Comparison of ENCODE assay signal across 29 cellular contexts in genomic region chr5:160293386-160293785, GRCh38. TPM values are rescaled to one million over a fixed set of nuclear protein-coding genes. Genes with fewer than 3 reads are reported as not detected.
DNase-seq lines count a peak whose midpoint lies in the region; ATAC-seq and TF ChIP-seq lines count a peak whose summit lies in the region.
"Had no signal": no experiment of that assay in that cellular context is flagged by ENCODE, and none has a peak within 500 bp of the region (broad histone marks: within the 10 kb centered on the region; RNA-seq: fewer than 3 reads in every experiment).

No MANE protein-coding gene starts in this region.

- no peak overlapping the region for H3K4me2 ChIP-seq in H9 (ENCODE audit: insufficient read depth, insufficient read length, low read length)
- no peak overlapping the region for H3K4me2 ChIP-seq in neuronal stem cell (ENCODE audit: insufficient read depth, low read length, poor library complexity, severe bottlenecking)
- H3K4me2 ChIP-seq: KMS-11, PC-9, SK-N-SH had no signal

- no peaks in the 10 kb centered on the region for H3K27me3 ChIP-seq in H9 (ENCODE audit: insufficient read depth, low read length)
- H3K27me3 ChIP-seq in neuronal stem cell (ENCODE audit: control insufficient read depth in 3 of 3, insufficient read depth in 3 of 3, low read depth in 1 of 3, low read length in 3 of 3) = no peaks in the 10 kb centered on the region
- no peaks in the 10 kb centered on the region for H3K27me3 ChIP-seq in right cardiac atrium (ENCODE audit: control insufficient read depth, insufficient read depth)
- H3K27me3 ChIP-seq: gastroesophageal sphincter, pancreas, testis had no signal

- H3K4me3 ChIP-seq in neuronal stem cell (ENCODE audit: low read length in 2 of 2) (peak overlapping the region in 1 of 2 donors; percentile 6), right cardiac atrium (ENCODE audit: low read length) (no peak overlapping the region)
- H3K4me3 ChIP-seq: gastroesophageal sphincter, pancreas, PC-9, testis had no signal

- ATAC-seq in WTC11 = no peak
- ATAC-seq in GM19452 (IDR thresholded peaks at IDR 0.05; ENCODE audit: unreplicated experiment) = no peak
- ATAC-seq in right cardiac atrium = no peak
- no peak for ATAC-seq in GM18870 (IDR thresholded peaks at IDR 0.05; ENCODE audit: unreplicated experiment)
- ATAC-seq: gastroesophageal sphincter, pancreas had no signal

- no peaks in the 10 kb centered on the region for H3K9me3 Mint-ChIP-seq in H9
- no peaks in the 10 kb centered on the region for H3K9me3 Mint-ChIP-seq in WTC11
- H3K9me3 Mint-ChIP-seq in immature natural killer cell = no peaks in the 10 kb centered on the region
- H3K9me3 Mint-ChIP-seq: activated CD4-positive, alpha-beta memory T cell treated with anti-CD3 and anti-CD28 coated beads for 36 hours; activated naive CD4-positive, alpha-beta T cell treated with anti-CD3 and anti-CD28 coated beads for 36 hours; CD4-positive, alpha-beta memory T cell had no signal

- no peak overlapping the region for H3T11ph ChIP-seq in H9 (ENCODE audit: low read length)

- H3K14ac ChIP-seq in H9 (ENCODE audit: insufficient read depth, low read length) (peak overlapping the region; percentile 4; the same call in 1 of the 2 replicates), neuronal stem cell (ENCODE audit: low read length) (no peak overlapping the region)

- H2BK15ac ChIP-seq in H9 (ENCODE audit: low read depth, low read length) (peak overlapping the region; percentile 13; the same call in 1 of the 2 replicates), neuronal stem cell (ENCODE audit: low read length) (peak overlapping the region; percentile 28)

- peaks cover 0 to 10% (median 3%) of the 10 kb centered on the region in 3 experiments; a peak in 5 of 7 replicates for H3K36me3 Mint-ChIP-seq in H9 (ENCODE audit: insufficient read depth in 1 of 3, low read depth in 3 of 3)
- H3K36me3 Mint-ChIP-seq in WTC11 = 0 out of 2 replicates have a peak, but pooled peaks cover under 1% of the 10 kb centered on the region
- H3K36me3 Mint-ChIP-seq in immature natural killer cell = no peaks in the 10 kb centered on the region
- H3K36me3 Mint-ChIP-seq: activated CD4-positive, alpha-beta memory T cell treated with anti-CD3 and anti-CD28 coated beads for 36 hours; CD4-positive, alpha-beta memory T cell; naive B cell had no signal

- peak overlapping the region; percentile 52 for H2BK120ac ChIP-seq in H9 (ENCODE audit: low read depth, low read length, poor library complexity, severe bottlenecking)
- H2BK120ac ChIP-seq in neuronal stem cell (ENCODE audit: low read depth, low read length) = no peak overlapping the region

- H3K27ac ChIP-seq in H9 (ENCODE audit: insufficient read length, low read depth, low read length) (no peak overlapping the region), neuronal stem cell (replicated peaks; ENCODE audit: low read length) (no peak overlapping the region), right cardiac atrium (ENCODE audit: low read length) (no peak overlapping the region)
- H3K27ac ChIP-seq: gastroesophageal sphincter, KMS-11, pancreas, PC-9, testis had no signal

- peak overlapping the region; percentile 85 to 97 (median 97); a peak in 5 of 7 replicates for H3K27ac Mint-ChIP-seq in H9
- H3K27ac Mint-ChIP-seq in WTC11 = peak overlapping the region; percentile 94
- H3K27ac Mint-ChIP-seq in immature natural killer cell = peak overlapping the region; percentile 86 to 97 (median 96)
- H3K27ac Mint-ChIP-seq: activated CD4-positive, alpha-beta memory T cell treated with anti-CD3 and anti-CD28 coated beads for 36 hours; activated naive CD4-positive, alpha-beta T cell treated with anti-CD3 and anti-CD28 coated beads for 36 hours; B cell; CD4-positive, alpha-beta memory T cell; naive B cell had no signal

- TF ChIP-seq CTCF in H9 (conservative IDR thresholded peaks at IDR 0.05) = no peak
- TF ChIP-seq CTCF in WTC11 (IDR thresholded peaks at IDR 0.05) = no peak

- H3K4me1 ChIP-seq in H9 (ENCODE audit: insufficient read depth, low read length) (no peaks in the 10 kb centered on the region; the same call in 1 of the 2 replicates), neuronal stem cell (ENCODE audit: control insufficient read depth in 2 of 2, insufficient read depth in 1 of 2, low read depth in 1 of 2, low read length in 2 of 2) (peaks cover 15 to 20% of the 10 kb centered on the region in 2 donors), right cardiac atrium (ENCODE audit: control insufficient read depth, insufficient read depth, low read length) (peaks cover 6% of the 10 kb centered on the region)

- peak overlapping the region; percentile 81 for H2AK5ac ChIP-seq in H9 (ENCODE audit: insufficient read length, low read length)
- peak overlapping the region; percentile 49 for H2AK5ac ChIP-seq in neuronal stem cell (ENCODE audit: low read depth, low read length)

- intact Hi-C loops in right cardiac atrium (cut with DNase I) = no loop called here

- H2BK5ac ChIP-seq in H9 (ENCODE audit: insufficient read length, low read length) = no peak overlapping the region
- no peak overlapping the region for H2BK5ac ChIP-seq in neuronal stem cell (ENCODE audit: low read length)

- H3K23ac ChIP-seq in H9 (ENCODE audit: insufficient read length, low read depth, low read length) (no peak overlapping the region), neuronal stem cell (ENCODE audit: low read depth, low read length, poor library complexity) (peak overlapping the region; percentile 70)

- H4K20me1 ChIP-seq in H9 (ENCODE audit: control insufficient read depth, insufficient read depth, insufficient read length) = no peaks in the 10 kb centered on the region

- POLR2A ChIA-PET in WTC11 (lab: Charles Lee) = interaction anchor here (1.9 kb wide), 1 partner anchor 19 kb away, joined by 7 read pairs; the partner anchor contains the start of gene CCNJL

- H4K5ac ChIP-seq in H9 (ENCODE audit: insufficient read length, low read depth, low read length) = peak overlapping the region; percentile 45

- CTCF ChIA-PET in WTC11 (lab: Charles Lee) = no interaction called here

- no peak overlapping the region for H2BK20ac ChIP-seq in H9 (ENCODE audit: low read depth, low read length, poor library complexity, severe bottlenecking)

- H2BK12ac ChIP-seq in H9 (ENCODE audit: insufficient read length, low read depth, low read length) (no peak overlapping the region), neuronal stem cell (ENCODE audit: low read length) (no peak overlapping the region)

- H4K8ac ChIP-seq in H9 (replicated peaks; ENCODE audit: insufficient read length, low read depth, low read length) (no peak overlapping the region), neuronal stem cell (ENCODE audit: low read depth, low read length) (no peak overlapping the region)

- H3K79me2 ChIP-seq in H9 (ENCODE audit: insufficient read depth, low read length) = peaks cover 9% of the 10 kb centered on the region; the same call in 1 of the 2 replicates

- H3K9me3 ChIP-seq in H9 (ENCODE audit: control insufficient read depth, low read depth, low read length) (no peaks in the 10 kb centered on the region), neuronal stem cell (replicated peaks in 1 of 2; ENCODE audit: control insufficient read depth in 2 of 2, insufficient read depth in 1 of 2, low read depth in 1 of 2, low read length in 2 of 2) (no peaks in the 10 kb centered on the region), right cardiac atrium (ENCODE audit: control insufficient read depth, low read length) (no peaks in the 10 kb centered on the region)
- H3K9me3 ChIP-seq: gastroesophageal sphincter, pancreas, SK-N-SH, testis had no signal

- H3K4me3 Mint-ChIP-seq in H9 (peak overlapping the region in 1 of 2 experiments; percentile 53; a peak in 1 of 5 replicates), WTC11 (no peak overlapping the region), immature natural killer cell (peak overlapping the region; percentile 66 to 85 (median 78))
- H3K4me3 Mint-ChIP-seq: activated CD4-positive, alpha-beta memory T cell treated with anti-CD3 and anti-CD28 coated beads for 36 hours; activated naive CD4-positive, alpha-beta T cell treated with anti-CD3 and anti-CD28 coated beads for 36 hours; B cell; CD4-positive, alpha-beta memory T cell; naive B cell had no signal

- H3K56ac ChIP-seq in H9 (ENCODE audit: insufficient read length, low read depth, low read length) = no peak overlapping the region

- H4K91ac ChIP-seq in H9 (ENCODE audit: insufficient read length, low read depth, low read length) = no peak overlapping the region
- peak overlapping the region; percentile 79 for H4K91ac ChIP-seq in neuronal stem cell (ENCODE audit: low read depth, low read length, poor library complexity)

- H3K4me1 Mint-ChIP-seq in H9 = peaks cover 45 to 50% of the 10 kb centered on the region in 2 experiments
- peaks cover 64% of the 10 kb centered on the region for H3K4me1 Mint-ChIP-seq in WTC11
- H3K4me1 Mint-ChIP-seq in immature natural killer cell = peaks cover 89 to 98% of the 10 kb centered on the region in 2 donors
- H3K4me1 Mint-ChIP-seq: B cell; CD4-positive, alpha-beta memory T cell; naive B cell had no signal

- H3K18ac ChIP-seq in H9 (ENCODE audit: insufficient read length, low read depth, low read length) (peak overlapping the region; percentile 78), neuronal stem cell (ENCODE audit: low read length) (peak overlapping the region; percentile 45)

- WGBS in H9 (ENCODE audit: extremely low coverage, insufficient read length, low lambda C conversion rate) = no CpG with 5 or more reads among the region's 10 CpGs
- no CpG with 5 or more reads among the region's 10 CpGs for WGBS in neuronal stem cell (ENCODE audit: extremely low coverage in 2 of 2, insufficient read length in 2 of 2, insufficient replicate concordance in 1 of 2), 2 donors
- 95% methylated on average over 10 of the region's 10 CpGs for WGBS in right cardiac atrium

- H3K79me1 ChIP-seq in H9 (ENCODE audit: insufficient read depth, low read depth, low read length, poor library complexity, severe bottlenecking) (no peaks in the 10 kb centered on the region), neuronal stem cell (ENCODE audit: low read depth, low read length) (peaks cover 5% of the 10 kb centered on the region)

- H3K23me2 ChIP-seq in H9 (ENCODE audit: insufficient read length, low read depth, low read length, poor library complexity, severe bottlenecking) = no peaks in the 10 kb centered on the region

- peaks cover 6 to 26% of the 10 kb centered on the region in 2 donors for H3K36me3 ChIP-seq in neuronal stem cell (replicated peaks in 1 of 2; ENCODE audit: control insufficient read depth in 2 of 2, insufficient read depth in 2 of 2, low read length in 2 of 2)
- H3K36me3 ChIP-seq: gastroesophageal sphincter, pancreas had no signal

- H3K9ac ChIP-seq in H9 (ENCODE audit: extremely low read depth, insufficient read length, low read length) (no peak overlapping the region), neuronal stem cell (ENCODE audit: low read depth, low read length, poor library complexity) (no peak overlapping the region)
- H3K9ac ChIP-seq: KMS-11, SK-N-SH had no signal

- no peak overlapping the region for H3K4ac ChIP-seq in H9 (ENCODE audit: low read depth, low read length)
- no peak overlapping the region for H3K4ac ChIP-seq in neuronal stem cell (ENCODE audit: low read length)

- DNase-seq in H9 (no peak), WTC11 (ENCODE audit: low spot score) (no peak), immature natural killer cell (no peak), neuronal stem cell (ENCODE audit: low spot score) (no peak), right cardiac atrium (no peak), DMS79 (lab: John Stamatoyannopoulos, UW) (no peak)
- DNase-seq: activated CD4-positive, alpha-beta memory T cell treated with anti-CD3 and anti-CD28 coated beads for 36 hours; activated CD4-positive, CD25-positive, alpha-beta regulatory T cell treated with anti-CD3 and anti-CD28 coated beads, Interleukin-2, amount 50 U/mL, for 72 hours; activated naive CD4-positive, alpha-beta T cell treated with anti-CD3 and anti-CD28 coated beads for 36 hours; CD4-positive, alpha-beta memory T cell; GOT3; hypothalamus; midbrain; naive B cell; NCI-H1417; NCI-H524 treated with DMSO at 0.1 percent for 48 hours; pancreas; PC-9; SK-N-SH; small intestine; stimulated activated CD4-positive, alpha-beta T cell treated with anti-CD3 and anti-CD28 coated beads, Interleukin-1b, Interleukin-23, amount 100 ng/mL, for 48 hours; stimulated activated naive CD8-positive, alpha-beta T cell treated with anti-CD3 and anti-CD28 coated beads, Interleukin-15, Interleukin-2, amounts not matched to agents 100 U/mL and 50 U/mL, for 24 hours; testis had no signal

- H3K27me3 Mint-ChIP-seq in H9 (ENCODE audit: low read depth) = no peaks in the 10 kb centered on the region
- no peaks in the 10 kb centered on the region for H3K27me3 Mint-ChIP-seq in WTC11 (ENCODE audit: low read depth)
- peaks cover 6 to 17% (median 9%) of the 10 kb centered on the region in 3 donors for H3K27me3 Mint-ChIP-seq in immature natural killer cell (ENCODE audit: low read depth in 3 of 3)

- H2AFZ ChIP-seq in H9 (ENCODE audit: low read length) (no peak overlapping the region), neuronal stem cell (ENCODE audit: low read length) (no peak overlapping the region)
- H2AFZ ChIP-seq: PC-9 had no signal

RNA-seq across cellular contexts. Expression of gene CCNJL, which starts 19.0 kb away (rescaled TPM):
- 26.9 and 29.7 TPM in 2 replicates for total RNA-seq in H9 (2021)
- 27.9 to 31.3 TPM (median 28.6 TPM) in 3 replicates for total RNA-seq in WTC11 (2021)
- polyA plus RNA-seq in immature natural killer cell = 10 to 100 TPM; 16.3 to 29.7 (median 26.7) TPM
- polyA plus RNA-seq in neuronal stem cell (2013, experiment 1 of 2) = 21.2 TPM
- 20.8 TPM for polyA plus RNA-seq in neuronal stem cell (2013, experiment 2 of 2)
- 1 to 10 TPM; 4.3 to 8.6 (median 6.1) TPM for total RNA-seq in right cardiac atrium
- 4.1 TPM for polyA plus RNA-seq in right cardiac atrium
- total RNA-seq: activated CD4-positive, alpha-beta memory T cell treated with anti-CD3 and anti-CD28 coated beads for 36 hours; activated naive CD4-positive, alpha-beta T cell treated with anti-CD3 and anti-CD28 coated beads for 36 hours; CD4-positive, alpha-beta memory T cell; T-helper 1 cell treated with Interleukin-12 subunit alpha and Interleukin-12 subunit beta and Interleukin-4 antibody, amounts not matched to agents 30 ng/mL and 1 ng/mL, for 36 hours had no signal
- polyA plus RNA-seq: CD4-positive, alpha-beta memory T cell had no signal
